In genomic region chr15:71443538-71443937, GRCh38 we compare ENCODE assay signal across 8 cellular contexts.
DNase-seq lines count a peak whose midpoint lies in the region; TF ChIP-seq lines count a peak whose summit lies in the region.

No MANE protein-coding gene starts in this region.

- H3K4me3 ChIP-seq in retinal pigment epithelial cell (ENCODE audit: low read length) = no peak overlapping the region

- DNase-seq in stimulated activated naive CD4-positive, alpha-beta T cell (lab: John Stamatoyannopoulos, UW) = peak in 4 of 6 experiments; percentile 1 to 18 (median 10)
- no peak for DNase-seq in stimulated activated naive CD4-positive, alpha-beta T cell treated with Interleukin-2 at 50 U/mL for 16 hours (lab: John Stamatoyannopoulos, UW)
- peak; percentile 49 for DNase-seq in NCI-H748 treated with DMSO at 0.1 percent for 48 hours (lab: John Stamatoyannopoulos, UW)
- peak; percentile 12 for DNase-seq in activated T-cell treated with anti-CD3 and anti-CD28 coated beads for 4 hours
- DNase-seq in foreskin melanocyte = peak; percentile 21
- DNase-seq in retinal pigment epithelial cell (ENCODE audit: low read depth) = no peak
- no peak for DNase-seq in cerebellar nuclear complex (lab: John Stamatoyannopoulos, UW)
- no peak for DNase-seq in HPDE6-E6E7 (ENCODE audit: extremely low spot score)

- peak; percentile 94 for TF ChIP-seq CTCF in retinal pigment epithelial cell (conservative IDR thresholded peaks at IDR 0.05; ENCODE audit: low read depth, low read length)

Comparison
In these comparisons a context has a peak if more than half of its experiments do, and no peak if none do; other contexts are left out.
1. DNase-seq: peak in stimulated activated naive CD4-positive, alpha-beta T cell (4 of 6), NCI-H748 treated with DMSO at 0.1 percent for 48 hours (single experiment), activated T-cell treated with anti-CD3 and anti-CD28 coated beads for 4 hours (single experiment) and foreskin melanocyte (single experiment); none in stimulated activated naive CD4-positive, alpha-beta T cell treated with Interleukin-2 at 50 U/mL for 16 hours (single experiment), retinal pigment epithelial cell (single experiment), cerebellar nuclear complex (0 of 2) and HPDE6-E6E7 (single experiment).